1 cellular context compared by ENCODE assay signal in the genomic region with DNA sequence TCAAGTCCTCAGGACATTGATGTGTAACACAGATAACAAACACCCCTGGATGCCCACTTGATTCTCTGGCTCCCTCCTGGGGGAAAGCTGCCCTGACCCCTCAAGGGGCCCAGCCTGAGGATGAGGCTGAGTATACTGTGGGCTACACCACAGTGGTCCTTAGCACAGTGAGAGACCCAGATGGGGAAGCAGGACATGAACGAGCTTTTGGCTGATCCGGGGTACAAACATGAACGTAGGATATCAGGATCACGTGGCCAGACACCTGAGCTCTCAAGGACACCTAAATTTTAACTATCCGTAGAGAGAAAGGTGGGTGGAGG.
TF ChIP-seq lines count a peak whose summit lies in the region.

No MANE protein-coding gene starts in this region.

TF ChIP-seq in GM12878, 131 proteins besides CTCF, POLR2A, EP300 and RAD21 (continued from another document):
- TF ChIP-seq, protein P1, sequence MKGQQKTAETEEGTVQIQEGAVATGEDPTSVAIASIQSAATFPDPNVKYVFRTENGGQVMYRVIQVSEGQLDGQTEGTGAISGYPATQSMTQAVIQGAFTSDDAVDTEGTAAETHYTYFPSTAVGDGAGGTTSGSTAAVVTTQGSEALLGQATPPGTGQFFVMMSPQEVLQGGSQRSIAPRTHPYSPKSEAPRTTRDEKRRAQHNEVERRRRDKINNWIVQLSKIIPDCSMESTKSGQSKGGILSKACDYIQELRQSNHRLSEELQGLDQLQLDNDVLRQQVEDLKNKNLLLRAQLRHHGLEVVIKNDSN (IDR thresholded peaks at IDR 0.05; ENCODE audit: borderline replicate concordance, extremely low read length, insufficient read depth, low read depth, low read length), result no peak
- TF ChIP-seq, protein P2, sequence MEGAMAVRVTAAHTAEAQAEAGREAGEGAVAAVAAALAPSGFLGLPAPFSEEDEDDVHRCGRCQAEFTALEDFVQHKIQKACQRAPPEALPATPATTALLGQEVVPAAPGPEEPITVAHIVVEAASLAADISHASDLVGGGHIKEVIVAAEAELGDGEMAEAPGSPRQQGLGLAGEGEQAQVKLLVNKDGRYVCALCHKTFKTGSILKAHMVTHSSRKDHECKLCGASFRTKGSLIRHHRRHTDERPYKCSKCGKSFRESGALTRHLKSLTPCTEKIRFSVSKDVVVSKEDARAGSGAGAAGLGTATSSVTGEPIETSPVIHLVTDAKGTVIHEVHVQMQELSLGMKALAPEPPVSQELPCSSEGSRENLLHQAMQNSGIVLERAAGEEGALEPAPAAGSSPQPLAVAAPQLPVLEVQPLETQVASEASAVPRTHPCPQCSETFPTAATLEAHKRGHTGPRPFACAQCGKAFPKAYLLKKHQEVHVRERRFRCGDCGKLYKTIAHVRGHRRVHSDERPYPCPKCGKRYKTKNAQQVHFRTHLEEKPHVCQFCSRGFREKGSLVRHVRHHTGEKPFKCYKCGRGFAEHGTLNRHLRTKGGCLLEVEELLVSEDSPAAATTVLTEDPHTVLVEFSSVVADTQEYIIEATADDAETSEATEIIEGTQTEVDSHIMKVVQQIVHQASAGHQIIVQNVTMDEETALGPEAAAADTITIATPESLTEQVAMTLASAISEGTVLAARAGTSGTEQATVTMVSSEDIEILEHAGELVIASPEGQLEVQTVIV (IDR thresholded peaks at IDR 0.05; ENCODE audit: borderline replicate concordance, partially characterized antibody), result no peak
- no peak for TF ChIP-seq HDGF (IDR thresholded peaks at IDR 0.05)
- no peak for TF ChIP-seq PAX8 (IDR thresholded peaks at IDR 0.05)
- no peak for TF ChIP-seq DPF2 (IDR thresholded peaks at IDR 0.05)
- TF ChIP-seq POLR2AphosphoS2 (IDR thresholded peaks at IDR 0.05; ENCODE audit: low read depth, low read length), result no peak
- TF ChIP-seq WRNIP1 (IDR thresholded peaks at IDR 0.05; ENCODE audit: borderline replicate concordance, low read depth, low read length), result no peak
- no peak for TF ChIP-seq JUNB (IDR thresholded peaks at IDR 0.05)
- TF ChIP-seq TBL1XR1 (IDR thresholded peaks at IDR 0.05; ENCODE audit: low read depth, low read length), result no peak
- TF ChIP-seq, protein P3, sequence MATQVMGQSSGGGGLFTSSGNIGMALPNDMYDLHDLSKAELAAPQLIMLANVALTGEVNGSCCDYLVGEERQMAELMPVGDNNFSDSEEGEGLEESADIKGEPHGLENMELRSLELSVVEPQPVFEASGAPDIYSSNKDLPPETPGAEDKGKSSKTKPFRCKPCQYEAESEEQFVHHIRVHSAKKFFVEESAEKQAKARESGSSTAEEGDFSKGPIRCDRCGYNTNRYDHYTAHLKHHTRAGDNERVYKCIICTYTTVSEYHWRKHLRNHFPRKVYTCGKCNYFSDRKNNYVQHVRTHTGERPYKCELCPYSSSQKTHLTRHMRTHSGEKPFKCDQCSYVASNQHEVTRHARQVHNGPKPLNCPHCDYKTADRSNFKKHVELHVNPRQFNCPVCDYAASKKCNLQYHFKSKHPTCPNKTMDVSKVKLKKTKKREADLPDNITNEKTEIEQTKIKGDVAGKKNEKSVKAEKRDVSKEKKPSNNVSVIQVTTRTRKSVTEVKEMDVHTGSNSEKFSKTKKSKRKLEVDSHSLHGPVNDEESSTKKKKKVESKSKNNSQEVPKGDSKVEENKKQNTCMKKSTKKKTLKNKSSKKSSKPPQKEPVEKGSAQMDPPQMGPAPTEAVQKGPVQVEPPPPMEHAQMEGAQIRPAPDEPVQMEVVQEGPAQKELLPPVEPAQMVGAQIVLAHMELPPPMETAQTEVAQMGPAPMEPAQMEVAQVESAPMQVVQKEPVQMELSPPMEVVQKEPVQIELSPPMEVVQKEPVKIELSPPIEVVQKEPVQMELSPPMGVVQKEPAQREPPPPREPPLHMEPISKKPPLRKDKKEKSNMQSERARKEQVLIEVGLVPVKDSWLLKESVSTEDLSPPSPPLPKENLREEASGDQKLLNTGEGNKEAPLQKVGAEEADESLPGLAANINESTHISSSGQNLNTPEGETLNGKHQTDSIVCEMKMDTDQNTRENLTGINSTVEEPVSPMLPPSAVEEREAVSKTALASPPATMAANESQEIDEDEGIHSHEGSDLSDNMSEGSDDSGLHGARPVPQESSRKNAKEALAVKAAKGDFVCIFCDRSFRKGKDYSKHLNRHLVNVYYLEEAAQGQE (IDR thresholded peaks at IDR 0.05; ENCODE audit: low read depth, low read length), result no peak
- TF ChIP-seq MYC (IDR thresholded peaks at IDR 0.05; ENCODE audit: insufficient read depth, insufficient read length, insufficient replicate concordance, low read length, severe bottlenecking), result no peak
- TF ChIP-seq, protein P4, sequence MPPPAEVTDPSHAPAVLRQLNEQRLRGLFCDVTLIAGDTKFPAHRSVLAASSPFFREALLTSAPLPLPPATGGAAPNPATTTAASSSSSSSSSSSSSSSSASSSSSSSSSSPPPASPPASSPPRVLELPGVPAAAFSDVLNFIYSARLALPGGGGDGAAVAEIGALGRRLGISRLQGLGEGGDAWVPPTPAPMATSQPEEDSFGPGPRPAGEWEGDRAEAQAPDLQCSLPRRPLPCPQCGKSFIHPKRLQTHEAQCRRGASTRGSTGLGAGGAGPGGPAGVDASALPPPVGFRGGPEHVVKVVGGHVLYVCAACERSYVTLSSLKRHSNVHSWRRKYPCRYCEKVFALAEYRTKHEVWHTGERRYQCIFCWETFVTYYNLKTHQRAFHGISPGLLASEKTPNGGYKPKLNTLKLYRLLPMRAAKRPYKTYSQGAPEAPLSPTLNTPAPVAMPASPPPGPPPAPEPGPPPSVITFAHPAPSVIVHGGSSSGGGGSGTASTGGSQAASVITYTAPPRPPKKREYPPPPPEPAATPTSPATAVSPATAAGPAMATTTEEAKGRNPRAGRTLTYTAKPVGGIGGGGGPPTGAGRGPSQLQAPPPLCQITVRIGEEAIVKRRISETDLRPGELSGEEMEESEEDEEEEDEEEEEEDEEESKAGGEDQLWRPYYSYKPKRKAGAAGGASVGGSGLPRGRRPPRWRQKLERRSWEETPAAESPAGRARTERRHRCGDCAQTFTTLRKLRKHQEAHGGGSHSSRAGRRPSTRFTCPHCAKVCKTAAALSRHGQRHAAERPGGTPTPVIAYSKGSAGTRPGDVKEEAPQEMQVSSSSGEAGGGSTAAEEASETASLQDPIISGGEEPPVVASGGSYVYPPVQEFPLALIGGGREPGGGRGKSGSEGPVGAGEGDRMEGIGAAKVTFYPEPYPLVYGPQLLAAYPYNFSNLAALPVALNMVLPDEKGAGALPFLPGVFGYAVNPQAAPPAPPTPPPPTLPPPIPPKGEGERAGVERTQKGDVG (CRISPR knock-in tag; IDR thresholded peaks at IDR 0.05), result no peak
- TF ChIP-seq, protein P5, sequence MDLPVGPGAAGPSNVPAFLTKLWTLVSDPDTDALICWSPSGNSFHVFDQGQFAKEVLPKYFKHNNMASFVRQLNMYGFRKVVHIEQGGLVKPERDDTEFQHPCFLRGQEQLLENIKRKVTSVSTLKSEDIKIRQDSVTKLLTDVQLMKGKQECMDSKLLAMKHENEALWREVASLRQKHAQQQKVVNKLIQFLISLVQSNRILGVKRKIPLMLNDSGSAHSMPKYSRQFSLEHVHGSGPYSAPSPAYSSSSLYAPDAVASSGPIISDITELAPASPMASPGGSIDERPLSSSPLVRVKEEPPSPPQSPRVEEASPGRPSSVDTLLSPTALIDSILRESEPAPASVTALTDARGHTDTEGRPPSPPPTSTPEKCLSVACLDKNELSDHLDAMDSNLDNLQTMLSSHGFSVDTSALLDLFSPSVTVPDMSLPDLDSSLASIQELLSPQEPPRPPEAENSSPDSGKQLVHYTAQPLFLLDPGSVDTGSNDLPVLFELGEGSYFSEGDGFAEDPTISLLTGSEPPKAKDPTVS (IDR thresholded peaks at IDR 0.05; ENCODE audit: low read depth, low read length), result no peak
- no peak for TF ChIP-seq HDAC2 (IDR thresholded peaks at IDR 0.05)
- TF ChIP-seq CBX3 (IDR thresholded peaks at IDR 0.05; ENCODE audit: borderline replicate concordance, low read depth), result no peak
